8 cellular contexts compared by ENCODE assay signal in genomic region chr2:30666307-30666874, GRCh38.
DNase-seq lines count a peak whose midpoint lies in the region; ATAC-seq and TF ChIP-seq lines count a peak whose summit lies in the region.

No MANE protein-coding gene starts in this region.

- 33% methylated on average over 4 of the region's 4 CpGs for WGBS in smooth muscle cell (ENCODE audit: low lambda C conversion rate)

- DNase-seq in AG08396 (ENCODE audit: low spot score) (peak; percentile 67), HCEC 1CT (peak; percentile 100), RPMI8226 (peak; percentile 43), foreskin keratinocyte (peak; percentile 98 to 99), smooth muscle cell (lab: John Stamatoyannopoulos, UW; ENCODE audit: unreplicated experiment) (no peak), D341Med (ENCODE audit: low spot score) (no peak), NCI-H2107 treated with DMSO at 0.1 percent for 48 hours (lab: John Stamatoyannopoulos, UW; ENCODE audit: unreplicated experiment) (no peak)

- TF ChIP-seq POLR2A in GM18505 (IDR thresholded peaks at IDR 0.05; ENCODE audit: borderline replicate concordance, extremely low read depth, insufficient read depth, insufficient read length): no peak

- TF ChIP-seq CTCF in foreskin keratinocyte (conservative IDR thresholded peaks at IDR 0.05) (no peak), smooth muscle cell (IDR thresholded peaks at IDR 0.05; ENCODE audit: borderline replicate concordance, insufficient read depth, poor library complexity, severe bottlenecking) (no peak)

- H3F3A ChIP-seq in smooth muscle cell (ENCODE audit: low read depth): peaks cover 11% of the 10 kb centered on the region

- no peaks in the 10 kb centered on the region for H4K20me1 ChIP-seq in smooth muscle cell (ENCODE audit: low read depth)

- H3K4me3 ChIP-seq in smooth muscle cell: no peak overlapping the region

- peaks cover 12% of the 10 kb centered on the region for H3K9me3 ChIP-seq in smooth muscle cell (replicated peaks; ENCODE audit: low read depth)

- H3K36me3 ChIP-seq in smooth muscle cell (ENCODE audit: low read depth): no peaks in the 10 kb centered on the region

- H3K4me1 ChIP-seq in foreskin keratinocyte (peaks cover 32% of the 10 kb centered on the region), smooth muscle cell (ENCODE audit: low read depth) (peaks cover 4% of the 10 kb centered on the region)

- H3K79me2 ChIP-seq in smooth muscle cell (ENCODE audit: low read depth): no peaks in the 10 kb centered on the region

- H3K9ac ChIP-seq in smooth muscle cell (ENCODE audit: low read depth): no peak overlapping the region

- peak; percentile 79 for ATAC-seq in foreskin keratinocyte
- ATAC-seq in GM18505 (IDR thresholded peaks at IDR 0.05; ENCODE audit: unreplicated experiment): no peak

- H3K27me3 ChIP-seq in foreskin keratinocyte: no peaks in the 10 kb centered on the region
- no peaks in the 10 kb centered on the region for H3K27me3 ChIP-seq in smooth muscle cell (ENCODE audit: low read depth)

- H3K27ac ChIP-seq in foreskin keratinocyte: peak overlapping the region; percentile 96
- peak overlapping the region; percentile 97 for H3K27ac ChIP-seq in smooth muscle cell (ENCODE audit: low read depth)

- H2AFZ ChIP-seq in smooth muscle cell (ENCODE audit: low read depth): no peak overlapping the region

- H3K4me2 ChIP-seq in smooth muscle cell: no peak overlapping the region

Comparison
In these comparisons a context has a peak if more than half of its experiments do, and no peak if none do; other contexts are left out.
1. DNase-seq: peak in AG08396 (single experiment), HCEC 1CT (single experiment), RPMI8226 (single experiment) and foreskin keratinocyte (2 of 2); none in smooth muscle cell (single experiment), D341Med (single experiment) and NCI-H2107 treated with DMSO at 0.1 percent for 48 hours (single experiment).